Comparison of ENCODE assay signal across 29 cellular contexts in the genomic region with DNA sequence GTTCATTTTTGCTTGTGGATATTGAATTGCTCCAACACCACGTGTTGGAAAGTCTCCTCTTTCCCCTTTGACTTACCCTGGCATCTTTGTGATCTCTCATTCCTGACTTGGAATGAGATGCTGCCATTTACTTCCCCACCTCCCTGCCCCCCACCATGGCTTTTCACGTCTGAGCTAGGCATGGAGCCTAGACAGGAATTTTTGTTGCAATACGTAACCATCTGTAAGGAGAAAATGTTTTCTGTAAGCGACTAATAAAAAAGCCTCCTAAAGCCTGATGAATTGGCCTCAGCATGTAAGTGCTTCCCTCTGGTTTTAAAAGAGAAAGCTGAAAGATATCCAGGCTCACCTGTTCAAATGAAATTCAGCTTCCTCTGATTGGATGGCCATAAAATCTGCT.
"Had no signal": no experiment of that assay in that cellular context is flagged by ENCODE, and none has a peak within 500 bp of the region (broad histone marks: within the 10 kb centered on the region; RNA-seq: fewer than 3 reads in every experiment).

No MANE protein-coding gene starts in this region.

- H3K4me1 ChIP-seq: body of pancreas, colonic mucosa, left lung, lower lobe of right lung, psoas muscle, stomach, suprapubic skin had no signal

- H3K9me3 ChIP-seq: body of pancreas, colonic mucosa, left lung, lower lobe of right lung, ovary, psoas muscle, sigmoid colon, stomach, suprapubic skin, tibial artery had no signal

- H3K27ac ChIP-seq: body of pancreas, cardiac muscle cell, colonic mucosa, left lung, lower lobe of right lung, ovary, psoas muscle, sigmoid colon, stomach, suprapubic skin, tibial artery had no signal

- DNase-seq: activated B cell treated with CpG ODN at 0.5 μM for 24 hours; activated CD4-positive, alpha-beta T cell treated with anti-CD3 and anti-CD28 coated beads, Interleukin-2, amount 50 U/mL, for 1 hour; activated CD8-positive, alpha-beta T cell treated with anti-CD3 and anti-CD28 coated beads for 36 hours; activated naive CD8-positive, alpha-beta T cell treated with anti-CD3 and anti-CD28 coated beads, Interleukin-2, amount 50 U/mL, for 24 hours; activated T-cell treated with anti-CD3 and anti-CD28 coated beads, Interleukin-2, amount 50 U/mL, for 4 hours; amygdala; body of pancreas; cerebellar nuclear complex; colonic mucosa; effector memory CD4-positive, alpha-beta T cell; left lung; lower lobe of right lung; mesendoderm; ovary; psoas muscle; sigmoid colon; small intestine; stimulated activated CD4-positive, alpha-beta T cell treated with anti-CD3 and anti-CD28 coated beads, Interleukin-1b, Interleukin-23, amount 100 ng/mL, for 48 hours; stimulated activated CD4-positive, alpha-beta T cell treated with anti-CD3 and anti-CD28 coated beads, Interleukin-4, amount 100 ng/mL, for 4 hours; stimulated activated CD8-positive, alpha-beta memory T cell treated with anti-CD3 and anti-CD28 coated beads, Interleukin-4, amount 100 ng/mL, for 48 hours; stomach; tibial artery had no signal

- H3K27ac Mint-ChIP-seq: activated B cell treated with CpG ODN at 0.5 μM for 24 hours; activated CD8-positive, alpha-beta T cell treated with anti-CD3 and anti-CD28 coated beads for 36 hours; activated naive CD4-positive, alpha-beta T cell treated with anti-CD3 and anti-CD28 coated beads, Interleukin-2, amount 50 U/mL, for 24 hours; activated naive CD8-positive, alpha-beta T cell treated with anti-CD3 and anti-CD28 coated beads, Interleukin-2, amount 50 U/mL, for 24 hours; activated T-helper 2 cell treated with anti-CD3 and anti-CD28 coated beads, Interferon-gamma antibody, Interleukin-2, Interleukin-4, amounts not matched to agents 10 μg/mL and 5 μg/mL and 100 μg/mL, durations not matched to agents 14 hours and 24 hours and 36 hours; nephron; stimulated activated memory B cell treated with anti-CD40 and anti-IgM and Interleukin-4, amounts not matched to agents 10 μg/mL and 1 μg/mL and 100 μg/mL, for 72 hours; T-helper 2 cell treated with Interferon-gamma antibody and Interleukin-4, amounts not matched to agents 5 μg/mL and 100 μg/mL, for 36 hours had no signal

- H3K27me3 ChIP-seq: body of pancreas, cardiac muscle cell, colonic mucosa, left lung, ovary, sigmoid colon, stomach, tibial artery had no signal

- ATAC-seq: activated CD8-positive, alpha-beta T cell treated with anti-CD3 and anti-CD28 coated beads for 36 hours; activated naive CD8-positive, alpha-beta T cell treated with anti-CD3 and anti-CD28 coated beads, Interleukin-2, amount 50 U/mL, for 24 hours; activated T-cell treated with anti-CD3 and anti-CD28 coated beads, Interleukin-2, amount 50 U/mL, for 4 hours; body of pancreas; left lung; lower lobe of right lung; psoas muscle; stimulated activated memory B cell treated with anti-CD40 and anti-IgM and Interleukin-4, amounts not matched to agents 10 μg/mL and 1 μg/mL and 100 μg/mL, for 72 hours had no signal

- H3K4me3 Mint-ChIP-seq: activated B cell treated with CpG ODN at 0.5 μM for 24 hours; activated CD8-positive, alpha-beta T cell treated with anti-CD3 and anti-CD28 coated beads for 36 hours; activated naive CD4-positive, alpha-beta T cell treated with anti-CD3 and anti-CD28 coated beads, Interleukin-2, amount 50 U/mL, for 24 hours; activated naive CD8-positive, alpha-beta T cell treated with anti-CD3 and anti-CD28 coated beads, Interleukin-2, amount 50 U/mL, for 24 hours; activated T-cell treated with anti-CD3 and anti-CD28 coated beads, Interleukin-2, amount 50 U/mL, for 4 hours; nephron; stimulated activated memory B cell treated with anti-CD40 and anti-IgM and Interleukin-4, amounts not matched to agents 10 μg/mL and 1 μg/mL and 100 μg/mL, for 72 hours; T-helper 2 cell treated with Interferon-gamma antibody and Interleukin-4, amounts not matched to agents 5 μg/mL and 100 μg/mL, for 36 hours had no signal

- H3K9me3 Mint-ChIP-seq: activated T-helper 2 cell treated with anti-CD3 and anti-CD28 coated beads, Interferon-gamma antibody, Interleukin-2, Interleukin-4, amounts not matched to agents 10 μg/mL and 5 μg/mL and 100 μg/mL, durations not matched to agents 14 hours and 24 hours and 36 hours; T-helper 2 cell treated with Interferon-gamma antibody and Interleukin-4, amounts not matched to agents 5 μg/mL and 100 μg/mL, for 36 hours had no signal

- H3K36me3 Mint-ChIP-seq: activated naive CD4-positive, alpha-beta T cell treated with anti-CD3 and anti-CD28 coated beads, Interleukin-2, amount 50 U/mL, for 24 hours; stimulated activated memory B cell treated with anti-CD40 and anti-IgM and Interleukin-4, amounts not matched to agents 10 μg/mL and 1 μg/mL and 100 μg/mL, for 72 hours had no signal

- H3K4me3 ChIP-seq: body of pancreas, cardiac muscle cell, colonic mucosa, left lung, lower lobe of right lung, ovary, psoas muscle, sigmoid colon, stomach, suprapubic skin, tibial artery had no signal

- H3K27me3 Mint-ChIP-seq: activated B cell treated with CpG ODN at 0.5 μM for 24 hours; activated naive CD8-positive, alpha-beta T cell treated with anti-CD3 and anti-CD28 coated beads, Interleukin-2, amount 50 U/mL, for 24 hours; stimulated activated memory B cell treated with anti-CD40 and anti-IgM and Interleukin-4, amounts not matched to agents 10 μg/mL and 1 μg/mL and 100 μg/mL, for 72 hours had no signal

- H3K4me1 Mint-ChIP-seq: activated B cell treated with CpG ODN at 0.5 μM for 24 hours; activated naive CD4-positive, alpha-beta T cell treated with anti-CD3 and anti-CD28 coated beads, Interleukin-2, amount 50 U/mL, for 24 hours; activated naive CD8-positive, alpha-beta T cell treated with anti-CD3 and anti-CD28 coated beads, Interleukin-2, amount 50 U/mL, for 24 hours; stimulated activated memory B cell treated with anti-CD40 and anti-IgM and Interleukin-4, amounts not matched to agents 10 μg/mL and 1 μg/mL and 100 μg/mL, for 72 hours had no signal

- H3K36me3 ChIP-seq: cardiac muscle cell, colonic mucosa, left lung, lower lobe of right lung, ovary, sigmoid colon, stomach, suprapubic skin, tibial artery had no signal
